ENCODE assay signal across 23 cellular contexts in genomic region chr13:24652346-24652745, GRCh38. TPM values are rescaled to one million over a fixed set of nuclear protein-coding genes. Genes with fewer than 3 reads are reported as not detected.
A peak's percentile ranks its signal among the peaks of the same experiment; 100 is the strongest.
DNase-seq lines count a peak whose midpoint lies in the region; ATAC-seq, FAIRE-seq and TF ChIP-seq lines count a peak whose summit lies in the region.
"Had no signal": no experiment of that assay in that cellular context is flagged by ENCODE, and none has a peak within 500 bp of the region (broad histone marks: within the 10 kb centered on the region; RNA-seq: fewer than 3 reads in every experiment).

No MANE protein-coding gene starts in this region.

- peak overlapping the region; percentile 34 for H4K8ac ChIP-seq in trophoblast cell (ENCODE audit: low read depth, low read length)

- H3K4me2 ChIP-seq in trophoblast cell (ENCODE audit: low read length): no peak overlapping the region

- H3K36me3 ChIP-seq in bronchial epithelial cell (ENCODE audit: control insufficient read depth, insufficient read depth, low read length) (no peaks in the 10 kb centered on the region), trophoblast cell (ENCODE audit: control insufficient read depth in 1 of 2, insufficient read depth in 2 of 2, low read length in 2 of 2) (no peaks in the 10 kb centered on the region)

- H3K79me1 ChIP-seq in trophoblast cell (ENCODE audit: low read length): peaks cover 21% of the 10 kb centered on the region

- FAIRE-seq in bronchial epithelial cell (lab: Jason Lieb, UNC): peak; percentile 76

- H3K14ac ChIP-seq in trophoblast cell (ENCODE audit: low read length): peak overlapping the region; percentile 71

- no peak overlapping the region for H3K4me3 ChIP-seq in bronchial epithelial cell (ENCODE audit: low read depth, low read length)
- H3K4me3 ChIP-seq in trophoblast cell (ENCODE audit: low read depth, low read length): no peak overlapping the region

- H3K23ac ChIP-seq in trophoblast cell (ENCODE audit: low read length): no peak overlapping the region

- H2BK5ac ChIP-seq in trophoblast cell (ENCODE audit: low read depth, low read length, poor library complexity): peak overlapping the region; percentile 18

- peaks cover 22 to 27% of the 10 kb centered on the region in 2 experiments for H3K4me1 ChIP-seq in trophoblast cell (ENCODE audit: control insufficient read depth in 1 of 2, insufficient read depth in 2 of 2, low read length in 2 of 2)

- ATAC-seq in left colon (peak; percentile 9), GM19467 (IDR thresholded peaks at IDR 0.05; ENCODE audit: unreplicated experiment) (no peak)
- ATAC-seq: Panc1, SK-N-SH treated with all-trans-retinoic acid at 6 μM for 48 hours had no signal

- intact Hi-C loops in left colon (cut with DNase I, micrococcal nuclease) (no loop called here), posterior cingulate gyrus (cut with DNase I) (no loop called here)

- peak overlapping the region; percentile 46 for H2BK120ac ChIP-seq in trophoblast cell (ENCODE audit: insufficient read depth, low read length, poor library complexity)

- TF ChIP-seq CTCF in C4-2B (conservative IDR thresholded peaks at IDR 0.05): no peak
- TF ChIP-seq CTCF in bronchial epithelial cell (IDR thresholded peaks at IDR 0.05; ENCODE audit: insufficient read depth, low read length, severe bottlenecking): no peak

- H3K9ac ChIP-seq in trophoblast cell (ENCODE audit: low read length): no peak overlapping the region

- peak overlapping the region; percentile 87 for H2BK12ac ChIP-seq in trophoblast cell (ENCODE audit: low read length)

- H3K4ac ChIP-seq in trophoblast cell (ENCODE audit: low read depth, low read length): no peak overlapping the region

- H3K18ac ChIP-seq in trophoblast cell (ENCODE audit: low read length): peak overlapping the region; percentile 4

- no peak overlapping the region for H2AFZ ChIP-seq in trophoblast cell (ENCODE audit: insufficient read depth, low read length, poor library complexity)

- peaks cover 3% of the 10 kb centered on the region for H3K9me3 ChIP-seq in trophoblast cell (ENCODE audit: insufficient read depth, low read depth, low read length)

- peak overlapping the region; percentile 3 for H2AK5ac ChIP-seq in trophoblast cell (ENCODE audit: low read length)

- peak overlapping the region; percentile 16; the same call in 1 of the 2 replicates for H3K27ac ChIP-seq in C4-2B
- no peak overlapping the region for H3K27ac ChIP-seq in trophoblast cell (ENCODE audit: low read depth, low read length)

- no peaks in the 10 kb centered on the region for H3K27me3 ChIP-seq in bronchial epithelial cell (ENCODE audit: control insufficient read depth, insufficient read depth, low read length)
- no peaks in the 10 kb centered on the region for H3K27me3 ChIP-seq in trophoblast cell (ENCODE audit: insufficient read depth, low read length)

- peak overlapping the region; percentile 75 for H4K91ac ChIP-seq in trophoblast cell (ENCODE audit: low read depth, low read length)

- no peak overlapping the region for H4K12ac ChIP-seq in trophoblast cell (ENCODE audit: low read depth, low read length)

- no peak for DNase-seq in bronchial epithelial cell (ENCODE audit: low read depth)
- DNase-seq in left colon: no peak
- DNase-seq in trophoblast cell: peak; percentile 30 to 40
- DNase-seq in posterior cingulate gyrus: no peak
- DNase-seq in activated effector memory CD4-positive, alpha-beta T cell treated with Interleukin-2 at 50 U/mL for 16 hours: no peak
- DNase-seq in DMS53 (lab: John Stamatoyannopoulos, UW): no peak
- DNase-seq: AML-193; C1 segment of cervical spinal cord; CD8-positive, alpha-beta memory T cell; DMS153; GDM1; Kasumi-1; NCI-H1048; NCI-H1417 treated with DMSO at 0.1 percent for 48 hours; NCI-H187; NCI-H2107; NCI-H446 treated with DMSO at 0.1 percent for 48 hours had no signal

- WGBS in trophoblast cell (ENCODE audit: extremely low coverage, insufficient coverage, insufficient read length): no CpG with 5 or more reads among the region's 3 CpGs

- H3K79me2 ChIP-seq in trophoblast cell (ENCODE audit: control insufficient read depth, insufficient read depth, low read length, poor library complexity): no peaks in the 10 kb centered on the region

RNA-seq across cellular contexts. Expression of gene ATP12A, which starts 27.9 kb away (rescaled TPM):
- total RNA-seq in bronchial epithelial cell (7.9 and 38.0 TPM in 2 replicates), left colon (under 1 TPM in 1 of 2 donors, not detected in 1; 0.64 TPM)
- polyA plus RNA-seq in trophoblast cell (2013): 3.2 and 4.4 TPM in 2 replicates
- total RNA-seq: MCF 10A had no signal
- polyA plus RNA-seq: AG04450; CD8-positive, alpha-beta memory T cell had no signal

Comparison
In these comparisons a context has a peak if more than half of its experiments do, and no peak if none do; other contexts are left out.
1. DNase-seq: peak in trophoblast cell (2 of 2); none in bronchial epithelial cell (single experiment), left colon (0 of 2), posterior cingulate gyrus (0 of 10), activated effector memory CD4-positive, alpha-beta T cell treated with Interleukin-2 at 50 U/mL for 16 hours (single experiment) and DMS53 (single experiment).